In genomic region chr14:64598404-64598803, GRCh38 we compare ENCODE assay signal across 10 cellular contexts. TPM values are rescaled to one million over a fixed set of nuclear protein-coding genes. Genes with fewer than 3 reads are reported as not detected.
A peak's percentile ranks its signal among the peaks of the same experiment; 100 is the strongest.
ATAC-seq lines count a peak whose summit lies in the region.
"Had no signal": no experiment of that assay in that cellular context is flagged by ENCODE, and none has a peak within 500 bp of the region (broad histone marks: within the 10 kb centered on the region; RNA-seq: fewer than 3 reads in every experiment).

No MANE protein-coding gene starts in this region.

- ATAC-seq in GM18861 (IDR thresholded peaks at IDR 0.05; ENCODE audit: unreplicated experiment): peak; percentile 70
- peak; percentile 84 for ATAC-seq in GM19455 (IDR thresholded peaks at IDR 0.05; ENCODE audit: unreplicated experiment)
- peak; percentile 83 for ATAC-seq in HG02870 (IDR thresholded peaks at IDR 0.05; ENCODE audit: unreplicated experiment)
- peak; percentile 32 for ATAC-seq in activated T-helper 17 cell treated with anti-CD3 and anti-CD28 coated beads, Interleukin-2, amount 50 U/mL, for 72 hours (replicated peaks)
- ATAC-seq in HG03045 (IDR thresholded peaks at IDR 0.05; ENCODE audit: unreplicated experiment): no peak
- ATAC-seq in GM18502 (IDR thresholded peaks at IDR 0.05; ENCODE audit: poor library complexity, unreplicated experiment): no peak
- no peak for ATAC-seq in HG03025 (IDR thresholded peaks at IDR 0.05; ENCODE audit: low FRiP score, unreplicated experiment)
- ATAC-seq: SK-N-SH treated with all-trans-retinoic acid at 6 μM for 48 hours had no signal

- H3K27ac Mint-ChIP-seq in activated T-helper 17 cell treated with anti-CD3 and anti-CD28 coated beads, Interleukin-2, amount 50 U/mL, for 72 hours: no peak overlapping the region
- H3K27ac Mint-ChIP-seq: activated B cell treated with CpG ODN at 0.5 μM for 24 hours had no signal

- no peaks in the 10 kb centered on the region for H3K4me1 Mint-ChIP-seq in activated T-helper 17 cell treated with anti-CD3 and anti-CD28 coated beads, Interleukin-2, amount 50 U/mL, for 72 hours
- H3K4me1 Mint-ChIP-seq: activated B cell treated with CpG ODN at 0.5 μM for 24 hours, neural crest cell had no signal

- H3K4me3 Mint-ChIP-seq in activated T-helper 17 cell treated with anti-CD3 and anti-CD28 coated beads, Interleukin-2, amount 50 U/mL, for 72 hours: no peak overlapping the region
- H3K4me3 Mint-ChIP-seq: activated B cell treated with CpG ODN at 0.5 μM for 24 hours, neural crest cell had no signal

- peaks cover 11% of the 10 kb centered on the region for H3K27me3 Mint-ChIP-seq in activated T-helper 17 cell treated with anti-CD3 and anti-CD28 coated beads, Interleukin-2, amount 50 U/mL, for 72 hours

- H3K9me3 Mint-ChIP-seq in activated T-helper 17 cell treated with anti-CD3 and anti-CD28 coated beads, Interleukin-2, amount 50 U/mL, for 72 hours: no peaks in the 10 kb centered on the region
- H3K9me3 Mint-ChIP-seq: activated B cell treated with CpG ODN at 0.5 μM for 24 hours, neural crest cell had no signal

- H3K36me3 Mint-ChIP-seq in activated T-helper 17 cell treated with anti-CD3 and anti-CD28 coated beads, Interleukin-2, amount 50 U/mL, for 72 hours (ENCODE audit: low read depth): no peaks in the 10 kb centered on the region

RNA-seq across cellular contexts. Expression of gene PPP1R36, which starts 48.6 kb away (rescaled TPM):
- total RNA-seq in activated T-helper 17 cell treated with anti-CD3 and anti-CD28 coated beads, Interleukin-2, amount 50 U/mL, for 72 hours: not detected
- total RNA-seq: activated B cell treated with CpG ODN at 0.5 μM for 24 hours had no signal

RNA-seq across cellular contexts. Expression of gene HSPA2, which starts 57.9 kb away (rescaled TPM):
- total RNA-seq in activated T-helper 17 cell treated with anti-CD3 and anti-CD28 coated beads, Interleukin-2, amount 50 U/mL, for 72 hours: 1 to 10 TPM; 6.5 to 7.4 TPM

Comparison
In these comparisons a context has a peak if more than half of its experiments do, and no peak if none do; other contexts are left out.
1. ATAC-seq: peak in GM18861 (single experiment), GM19455 (single experiment), HG02870 (single experiment) and activated T-helper 17 cell treated with anti-CD3 and anti-CD28 coated beads, Interleukin-2, amount 50 U/mL, for 72 hours (single experiment); none in HG03045 (single experiment), GM18502 (single experiment) and HG03025 (single experiment).